Comparison of ENCODE assay signal across 29 cellular contexts in genomic region chr14:104211741-104212140, GRCh38.
"Had no signal": no experiment of that assay in that cellular context is flagged by ENCODE, and none has a peak within 500 bp of the region (broad histone marks: within the 10 kb centered on the region; RNA-seq: fewer than 3 reads in every experiment).

No MANE protein-coding gene starts in this region.

- H3K36me3 Mint-ChIP-seq: activated CD4-positive, alpha-beta memory T cell treated with anti-CD3 and anti-CD28 coated beads for 36 hours; activated CD8-positive, alpha-beta memory T cell treated with anti-CD3 and anti-CD28 coated beads, Interleukin-2, amount 10 ng/mL, durations not matched to agents 7 days and 5 days; activated naive CD4-positive, alpha-beta T cell treated with anti-CD3 and anti-CD28 coated beads, Interleukin-2, amount 10 ng/mL, durations not matched to agents 7 days and 5 days; activated naive CD8-positive, alpha-beta T cell had no signal

- H3K4me3 ChIP-seq: esophagus muscularis mucosa, gastroesophageal sphincter had no signal

- ATAC-seq: activated CD4-positive, alpha-beta T cell treated with anti-CD3 and anti-CD28 coated beads for 36 hours; activated CD8-positive, alpha-beta memory T cell treated with anti-CD3 and anti-CD28 coated beads, Interleukin-2, amount 10 ng/mL, durations not matched to agents 7 days and 5 days; activated CD8-positive, alpha-beta T cell treated with anti-CD3 and anti-CD28 coated beads, Interleukin-2, amount 10 ng/mL, durations not matched to agents 7 days and 5 days; effector memory CD8-positive, alpha-beta T cell; foreskin keratinocyte; gastroesophageal sphincter; T-helper 17 cell had no signal

- H3K9me3 ChIP-seq: esophagus muscularis mucosa, gastroesophageal sphincter had no signal

- H3K27me3 Mint-ChIP-seq: activated CD4-positive, alpha-beta memory T cell treated with anti-CD3 and anti-CD28 coated beads for 36 hours; activated CD4-positive, alpha-beta T cell treated with anti-CD3 and anti-CD28 coated beads, Interleukin-2, amount 10 ng/mL, durations not matched to agents 24 days and 14 days; activated CD8-positive, alpha-beta memory T cell treated with anti-CD3 and anti-CD28 coated beads, Interleukin-2, amount 10 ng/mL, durations not matched to agents 7 days and 5 days; activated naive CD4-positive, alpha-beta T cell treated with anti-CD3 and anti-CD28 coated beads, Interleukin-2, amount 10 ng/mL, durations not matched to agents 7 days and 5 days had no signal

- H3K27me3 ChIP-seq: foreskin keratinocyte had no signal

- H3K4me3 Mint-ChIP-seq: activated CD4-positive, alpha-beta memory T cell treated with anti-CD3 and anti-CD28 coated beads for 36 hours; activated CD4-positive, alpha-beta T cell treated with anti-CD3 and anti-CD28 coated beads for 36 hours; activated CD4-positive, alpha-beta T cell treated with anti-CD3 and anti-CD28 coated beads, Interleukin-2, amount 10 ng/mL, durations not matched to agents 24 days and 14 days; activated CD8-positive, alpha-beta memory T cell treated with anti-CD3 and anti-CD28 coated beads, Interleukin-2, amount 10 ng/mL, durations not matched to agents 7 days and 5 days; activated CD8-positive, alpha-beta T cell treated with anti-CD3 and anti-CD28 coated beads, Interleukin-2, amount 10 ng/mL, durations not matched to agents 7 days and 5 days; activated naive CD4-positive, alpha-beta T cell treated with anti-CD3 and anti-CD28 coated beads, Interleukin-2, amount 10 ng/mL, durations not matched to agents 7 days and 5 days; activated naive CD8-positive, alpha-beta T cell; activated T-helper 1 cell treated with anti-CD3 and anti-CD28 coated beads, Interleukin-12 subunit alpha, Interleukin-12 subunit beta, Interleukin-2, Interleukin-4 antibody, amounts not matched to agents 30 ng/mL and 10 ng/mL and 1 ng/mL, durations not matched to agents 14 hours and 24 hours and 36 hours; effector memory CD8-positive, alpha-beta T cell; T-helper 17 cell; T-helper 2 cell treated with Interferon-gamma antibody and Interleukin-4, amounts not matched to agents 5 μg/mL and 100 μg/mL, for 36 hours had no signal

- DNase-seq: activated CD4-positive, alpha-beta memory T cell treated with anti-CD3 and anti-CD28 coated beads for 36 hours; activated CD4-positive, alpha-beta T cell treated with anti-CD3 and anti-CD28 coated beads for 36 hours; activated CD4-positive, alpha-beta T cell treated with anti-CD3 and anti-CD28 coated beads, Interleukin-2, amount 10 ng/mL, durations not matched to agents 24 days and 14 days; activated CD4-positive, CD25-positive, alpha-beta regulatory T cell; activated CD4-positive, CD25-positive, alpha-beta regulatory T cell treated with anti-CD3 and anti-CD28 coated beads, Interleukin-2, amount 50 U/mL, for 72 hours; activated CD8-positive, alpha-beta memory T cell treated with anti-CD3 and anti-CD28 coated beads, Interleukin-2, amount 10 ng/mL, durations not matched to agents 7 days and 5 days; activated CD8-positive, alpha-beta memory T cell treated with anti-CD3 and anti-CD28 coated beads, Interleukin-2, amount 50 U/mL, for 4 hours; activated CD8-positive, alpha-beta T cell treated with anti-CD3 and anti-CD28 coated beads, Interleukin-2, amount 10 ng/mL, durations not matched to agents 7 days and 5 days; activated effector memory CD4-positive, alpha-beta T cell treated with anti-CD3 and anti-CD28 coated beads, Interleukin-2, amount 50 U/mL, for 16 hours; activated naive CD4-positive, alpha-beta T cell treated with anti-CD3 and anti-CD28 coated beads, Interleukin-2, amount 10 ng/mL, durations not matched to agents 7 days and 5 days; activated T-cell treated with anti-CD3 and anti-CD28 coated beads, Interleukin-2, amount 50 U/mL, for 1 hour; activated T-cell treated with anti-CD3 and anti-CD28 coated beads, Interleukin-2, amount 50 U/mL, for 48 hours; amniotic stem cell; caudate nucleus; cortex of kidney; dermis blood vessel endothelial cell; effector CD4-positive, alpha-beta T cell; effector memory CD8-positive, alpha-beta T cell; erythroblast; foreskin keratinocyte; T-helper 1 cell; T-helper 17 cell; T1000 had no signal

- H3K27ac Mint-ChIP-seq: activated CD4-positive, alpha-beta memory T cell treated with anti-CD3 and anti-CD28 coated beads for 36 hours; activated CD4-positive, alpha-beta T cell treated with anti-CD3 and anti-CD28 coated beads for 36 hours; activated CD4-positive, alpha-beta T cell treated with anti-CD3 and anti-CD28 coated beads, Interleukin-2, amount 10 ng/mL, durations not matched to agents 24 days and 14 days; activated CD8-positive, alpha-beta memory T cell treated with anti-CD3 and anti-CD28 coated beads, Interleukin-2, amount 10 ng/mL, durations not matched to agents 7 days and 5 days; activated CD8-positive, alpha-beta T cell treated with anti-CD3 and anti-CD28 coated beads, Interleukin-2, amount 10 ng/mL, durations not matched to agents 7 days and 5 days; activated naive CD4-positive, alpha-beta T cell treated with anti-CD3 and anti-CD28 coated beads, Interleukin-2, amount 10 ng/mL, durations not matched to agents 7 days and 5 days; activated naive CD8-positive, alpha-beta T cell; activated T-helper 1 cell treated with anti-CD3 and anti-CD28 coated beads, Interleukin-12 subunit alpha, Interleukin-12 subunit beta, Interleukin-2, Interleukin-4 antibody, amounts not matched to agents 30 ng/mL and 10 ng/mL and 1 ng/mL, durations not matched to agents 14 hours and 24 hours and 36 hours; activated T-helper 2 cell treated with anti-CD3 and anti-CD28 coated beads, Interferon-gamma antibody, Interleukin-2, Interleukin-4, amounts not matched to agents 10 μg/mL and 5 μg/mL and 100 μg/mL, durations not matched to agents 14 hours and 24 hours and 36 hours; effector memory CD8-positive, alpha-beta T cell; T-helper 17 cell; T-helper 2 cell treated with Interferon-gamma antibody and Interleukin-4, amounts not matched to agents 5 μg/mL and 100 μg/mL, for 36 hours had no signal

- H3K27ac ChIP-seq: esophagus muscularis mucosa, foreskin keratinocyte, gastroesophageal sphincter had no signal

- H3K4me1 Mint-ChIP-seq: activated CD4-positive, alpha-beta T cell treated with anti-CD3 and anti-CD28 coated beads for 36 hours; activated CD4-positive, alpha-beta T cell treated with anti-CD3 and anti-CD28 coated beads, Interleukin-2, amount 10 ng/mL, durations not matched to agents 24 days and 14 days; activated CD8-positive, alpha-beta memory T cell treated with anti-CD3 and anti-CD28 coated beads, Interleukin-2, amount 10 ng/mL, durations not matched to agents 7 days and 5 days; activated naive CD4-positive, alpha-beta T cell treated with anti-CD3 and anti-CD28 coated beads, Interleukin-2, amount 10 ng/mL, durations not matched to agents 7 days and 5 days; T-helper 17 cell had no signal

- H3K36me3 ChIP-seq: esophagus muscularis mucosa, gastroesophageal sphincter had no signal

- H3K4me1 ChIP-seq: esophagus muscularis mucosa, foreskin keratinocyte, gastroesophageal sphincter had no signal

- H3K9me3 Mint-ChIP-seq: activated CD4-positive, alpha-beta memory T cell treated with anti-CD3 and anti-CD28 coated beads for 36 hours; activated naive CD4-positive, alpha-beta T cell treated with anti-CD3 and anti-CD28 coated beads, Interleukin-2, amount 10 ng/mL, durations not matched to agents 7 days and 5 days; activated T-helper 1 cell treated with anti-CD3 and anti-CD28 coated beads, Interleukin-12 subunit alpha, Interleukin-12 subunit beta, Interleukin-2, Interleukin-4 antibody, amounts not matched to agents 30 ng/mL and 10 ng/mL and 1 ng/mL, durations not matched to agents 14 hours and 24 hours and 36 hours; activated T-helper 2 cell treated with anti-CD3 and anti-CD28 coated beads, Interferon-gamma antibody, Interleukin-2, Interleukin-4, amounts not matched to agents 10 μg/mL and 5 μg/mL and 100 μg/mL, durations not matched to agents 14 hours and 24 hours and 36 hours; effector memory CD8-positive, alpha-beta T cell; T-helper 2 cell treated with Interferon-gamma antibody and Interleukin-4, amounts not matched to agents 5 μg/mL and 100 μg/mL, for 36 hours had no signal
